In the genomic region with DNA sequence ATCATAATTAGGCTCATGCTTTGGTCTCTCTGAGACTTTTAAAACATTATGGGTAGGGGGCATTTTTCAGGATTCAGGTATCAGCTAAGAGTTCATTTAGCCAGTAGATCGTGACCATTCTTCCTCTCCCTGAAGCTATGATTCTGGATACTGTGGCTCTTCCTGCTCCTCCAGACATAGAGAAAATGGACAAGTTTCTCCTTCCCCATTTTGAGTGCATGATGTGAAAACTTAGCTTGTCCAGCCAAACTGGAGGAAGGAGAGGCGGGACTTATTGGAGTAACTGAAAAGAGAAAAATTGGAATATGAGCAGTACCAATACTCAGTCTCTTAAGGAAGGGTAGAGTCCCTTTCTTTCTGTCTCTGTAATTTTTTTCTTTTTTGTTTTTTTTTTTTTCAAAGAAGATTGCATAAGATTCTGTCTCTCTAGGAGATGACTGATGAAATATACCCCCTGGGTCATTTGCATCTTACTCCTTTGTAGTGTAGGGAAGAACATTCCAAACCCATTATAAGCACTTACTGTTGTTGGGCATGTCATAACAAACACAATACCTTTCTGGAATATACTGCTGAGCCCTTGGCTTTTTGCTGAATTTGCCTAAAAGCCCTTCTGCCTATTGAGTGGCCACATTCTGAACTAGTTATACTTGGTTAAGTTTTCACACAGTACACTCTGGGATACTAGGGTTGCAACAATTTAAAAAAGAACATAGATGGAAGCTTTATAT, we compare ENCODE assay signal across 12 cellular contexts.
DNase-seq lines count a peak whose midpoint lies in the region; ATAC-seq and TF ChIP-seq lines count a peak whose summit lies in the region.
"Had no signal": no experiment of that assay in that cellular context is flagged by ENCODE, and none has a peak within 500 bp of the region (broad histone marks: within the 10 kb centered on the region; RNA-seq: fewer than 3 reads in every experiment).

No MANE protein-coding gene starts in this region.

- DNase-seq in A673 (ENCODE audit: low spot score), result peak; percentile 64
- DNase-seq in HS-5 (ENCODE audit: low read depth), result peak; percentile 68
- DNase-seq in astrocyte of the hippocampus (ENCODE audit: low read depth, low spot score), result peak; percentile 78
- peak; percentile 28 for DNase-seq in hepatic stellate cell (ENCODE audit: low spot score)
- no peak for DNase-seq in DMS153 treated with DMSO at 0.1 percent for 48 hours (lab: John Stamatoyannopoulos, UW; ENCODE audit: unreplicated experiment)
- DNase-seq in NCI-H2081 (lab: John Stamatoyannopoulos, UW), result no peak
- DNase-seq: NCI-H510A, WERI-Rb-1 had no signal

- H3K4me3 ChIP-seq in A673 (ENCODE audit: low read depth, low read length, poor library complexity, severe bottlenecking), result no peak overlapping the region
- H3K4me3 ChIP-seq: HAP-1 had no signal

- ATAC-seq in GM21390 (IDR thresholded peaks at IDR 0.05; ENCODE audit: unreplicated experiment), result no peak
- ATAC-seq in GM21515 (IDR thresholded peaks at IDR 0.05; ENCODE audit: unreplicated experiment), result no peak

- H3K4me1 ChIP-seq in A673 (ENCODE audit: insufficient read depth, low read length, poor library complexity, severe bottlenecking), result peaks cover 15% of the 10 kb centered on the region

- TF ChIP-seq CTCF in A673 (conservative IDR thresholded peaks at IDR 0.05; ENCODE audit: low read depth, low read length), result no peak

- no peaks in the 10 kb centered on the region for H3K9me3 ChIP-seq in A673 (ENCODE audit: low read depth, low read length, poor library complexity, severe bottlenecking)
- H3K9me3 ChIP-seq: HAP-1 had no signal

- no peaks in the 10 kb centered on the region for H3K27me3 ChIP-seq in A673 (replicated peaks; ENCODE audit: insufficient read depth, low read depth, low read length, poor library complexity)

- CTCF ChIA-PET in A673 (lab: Charles Lee), result no interaction called here

- intact Hi-C loops in A673 (cut with micrococcal nuclease; ENCODE audit: unreplicated experiment), result no loop called here

- no peak overlapping the region for H3K27ac ChIP-seq in A673 (ENCODE audit: low read depth, low read length, poor library complexity, severe bottlenecking)
- H3K27ac ChIP-seq: C4-2B, WERI-Rb-1 had no signal

- POLR2A ChIA-PET in A673 (lab: Charles Lee; ENCODE audit: low non-redundant PET), result no interaction called here

- H3K36me3 ChIP-seq in A673 (ENCODE audit: insufficient read depth, low read length, poor library complexity, severe bottlenecking), result no peaks in the 10 kb centered on the region
- H3K36me3 ChIP-seq: HAP-1, WERI-Rb-1 had no signal

- no TSS peak for BruUV-seq in A673 (replicated peaks; lab: Mats Ljungman, UMichigan)

Comparison
In these comparisons a context has a peak if more than half of its experiments do, and no peak if none do; other contexts are left out.
1. DNase-seq: peak in A673 (single experiment), HS-5 (single experiment), astrocyte of the hippocampus (single experiment) and hepatic stellate cell (single experiment); none in DMS153 treated with DMSO at 0.1 percent for 48 hours (single experiment) and NCI-H2081 (0 of 2).